Comparison of ENCODE assay signal across 1 cellular context in the genomic region with DNA sequence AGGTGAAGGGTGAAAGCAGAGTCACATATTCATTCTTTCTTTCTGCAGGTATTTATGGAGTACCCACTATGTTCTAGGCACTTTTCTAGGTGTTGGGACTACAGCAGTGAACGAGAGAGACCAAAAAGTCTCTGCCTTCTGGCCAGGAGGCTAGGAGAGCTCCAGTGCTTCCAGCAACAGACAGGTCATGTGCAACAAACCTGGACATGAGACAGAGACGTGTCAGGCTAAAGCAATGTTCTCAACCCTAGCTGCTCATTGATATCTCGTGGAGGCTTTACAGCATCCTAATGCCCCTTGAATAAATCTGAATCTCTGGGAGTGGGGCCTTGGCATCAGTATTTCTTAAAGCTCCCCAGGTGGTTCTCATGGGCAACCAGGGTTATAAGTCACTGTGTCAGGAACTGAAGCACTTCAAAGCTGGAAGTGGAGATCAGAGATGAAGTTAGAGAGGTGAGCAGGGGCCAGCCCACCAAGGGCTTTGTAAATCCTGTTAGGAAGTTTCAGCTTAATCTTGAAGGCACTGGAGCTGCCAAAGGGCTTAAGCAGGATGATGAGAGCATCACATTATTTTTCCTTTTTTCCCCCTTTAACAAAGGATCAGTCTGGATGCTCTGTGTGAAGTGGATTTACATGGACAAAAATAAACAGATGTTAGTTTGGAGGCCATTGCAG.
TF ChIP-seq lines count a peak whose summit lies in the region.

No MANE protein-coding gene starts in this region.

TF ChIP-seq in GM23338, 12 proteins besides CTCF, POLR2A, EP300 and RAD21 (continued from another document):
- TF ChIP-seq, protein P1, sequence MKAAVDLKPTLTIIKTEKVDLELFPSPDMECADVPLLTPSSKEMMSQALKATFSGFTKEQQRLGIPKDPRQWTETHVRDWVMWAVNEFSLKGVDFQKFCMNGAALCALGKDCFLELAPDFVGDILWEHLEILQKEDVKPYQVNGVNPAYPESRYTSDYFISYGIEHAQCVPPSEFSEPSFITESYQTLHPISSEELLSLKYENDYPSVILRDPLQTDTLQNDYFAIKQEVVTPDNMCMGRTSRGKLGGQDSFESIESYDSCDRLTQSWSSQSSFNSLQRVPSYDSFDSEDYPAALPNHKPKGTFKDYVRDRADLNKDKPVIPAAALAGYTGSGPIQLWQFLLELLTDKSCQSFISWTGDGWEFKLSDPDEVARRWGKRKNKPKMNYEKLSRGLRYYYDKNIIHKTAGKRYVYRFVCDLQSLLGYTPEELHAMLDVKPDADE (IDR thresholded peaks at IDR 0.05), result no peak
- TF ChIP-seq, protein P2, sequence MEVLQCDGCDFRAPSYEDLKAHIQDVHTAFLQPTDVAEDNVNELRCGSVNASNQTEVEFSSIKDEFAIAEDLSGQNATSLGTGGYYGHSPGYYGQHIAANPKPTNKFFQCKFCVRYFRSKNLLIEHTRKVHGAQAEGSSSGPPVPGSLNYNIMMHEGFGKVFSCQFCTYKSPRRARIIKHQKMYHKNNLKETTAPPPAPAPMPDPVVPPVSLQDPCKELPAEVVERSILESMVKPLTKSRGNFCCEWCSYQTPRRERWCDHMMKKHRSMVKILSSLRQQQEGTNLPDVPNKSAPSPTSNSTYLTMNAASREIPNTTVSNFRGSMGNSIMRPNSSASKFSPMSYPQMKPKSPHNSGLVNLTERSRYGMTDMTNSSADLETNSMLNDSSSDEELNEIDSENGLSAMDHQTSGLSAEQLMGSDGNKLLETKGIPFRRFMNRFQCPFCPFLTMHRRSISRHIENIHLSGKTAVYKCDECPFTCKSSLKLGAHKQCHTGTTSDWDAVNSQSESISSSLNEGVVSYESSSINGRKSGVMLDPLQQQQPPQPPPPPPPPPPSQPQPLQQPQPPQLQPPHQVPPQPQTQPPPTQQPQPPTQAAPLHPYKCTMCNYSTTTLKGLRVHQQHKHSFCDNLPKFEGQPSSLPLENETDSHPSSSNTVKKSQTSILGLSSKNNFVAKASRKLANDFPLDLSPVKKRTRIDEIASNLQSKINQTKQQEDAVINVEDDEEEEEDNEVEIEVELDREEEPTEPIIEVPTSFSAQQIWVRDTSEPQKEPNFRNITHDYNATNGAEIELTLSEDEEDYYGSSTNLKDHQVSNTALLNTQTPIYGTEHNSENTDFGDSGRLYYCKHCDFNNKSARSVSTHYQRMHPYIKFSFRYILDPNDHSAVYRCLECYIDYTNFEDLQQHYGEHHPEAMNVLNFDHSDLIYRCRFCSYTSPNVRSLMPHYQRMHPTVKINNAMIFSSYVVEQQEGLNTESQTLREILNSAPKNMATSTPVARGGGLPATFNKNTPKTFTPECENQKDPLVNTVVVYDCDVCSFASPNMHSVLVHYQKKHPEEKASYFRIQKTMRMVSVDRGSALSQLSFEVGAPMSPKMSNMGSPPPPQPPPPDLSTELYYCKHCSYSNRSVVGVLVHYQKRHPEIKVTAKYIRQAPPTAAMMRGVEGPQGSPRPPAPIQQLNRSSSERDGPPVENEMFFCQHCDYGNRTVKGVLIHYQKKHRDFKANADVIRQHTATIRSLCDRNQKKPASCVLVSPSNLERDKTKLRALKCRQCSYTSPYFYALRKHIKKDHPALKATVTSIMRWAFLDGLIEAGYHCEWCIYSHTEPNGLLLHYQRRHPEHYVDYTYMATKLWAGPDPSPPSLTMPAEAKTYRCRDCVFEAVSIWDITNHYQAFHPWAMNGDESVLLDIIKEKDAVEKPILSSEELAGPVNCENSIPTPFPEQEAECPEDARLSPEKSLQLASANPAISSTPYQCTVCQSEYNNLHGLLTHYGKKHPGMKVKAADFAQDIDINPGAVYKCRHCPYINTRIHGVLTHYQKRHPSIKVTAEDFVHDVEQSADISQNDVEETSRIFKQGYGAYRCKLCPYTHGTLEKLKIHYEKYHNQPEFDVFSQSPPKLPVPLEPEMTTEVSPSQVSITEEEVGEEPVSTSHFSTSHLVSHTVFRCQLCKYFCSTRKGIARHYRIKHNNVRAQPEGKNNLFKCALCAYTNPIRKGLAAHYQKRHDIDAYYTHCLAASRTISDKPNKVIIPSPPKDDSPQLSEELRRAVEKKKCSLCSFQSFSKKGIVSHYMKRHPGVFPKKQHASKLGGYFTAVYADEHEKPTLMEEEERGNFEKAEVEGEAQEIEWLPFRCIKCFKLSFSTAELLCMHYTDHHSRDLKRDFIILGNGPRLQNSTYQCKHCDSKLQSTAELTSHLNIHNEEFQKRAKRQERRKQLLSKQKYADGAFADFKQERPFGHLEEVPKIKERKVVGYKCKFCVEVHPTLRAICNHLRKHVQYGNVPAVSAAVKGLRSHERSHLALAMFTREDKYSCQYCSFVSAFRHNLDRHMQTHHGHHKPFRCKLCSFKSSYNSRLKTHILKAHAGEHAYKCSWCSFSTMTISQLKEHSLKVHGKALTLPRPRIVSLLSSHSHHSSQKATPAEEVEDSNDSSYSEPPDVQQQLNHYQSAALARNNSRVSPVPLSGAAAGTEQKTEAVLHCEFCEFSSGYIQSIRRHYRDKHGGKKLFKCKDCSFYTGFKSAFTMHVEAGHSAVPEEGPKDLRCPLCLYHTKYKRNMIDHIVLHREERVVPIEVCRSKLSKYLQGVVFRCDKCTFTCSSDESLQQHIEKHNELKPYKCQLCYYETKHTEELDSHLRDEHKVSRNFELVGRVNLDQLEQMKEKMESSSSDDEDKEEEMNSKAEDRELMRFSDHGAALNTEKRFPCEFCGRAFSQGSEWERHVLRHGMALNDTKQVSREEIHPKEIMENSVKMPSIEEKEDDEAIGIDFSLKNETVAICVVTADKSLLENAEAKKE (CRISPR knock-in tag; IDR thresholded peaks at IDR 0.05), result no peak
- no peak for TF ChIP-seq JUNB (IDR thresholded peaks at IDR 0.05; ENCODE audit: unreplicated experiment)
- TF ChIP-seq STAT1 (IDR thresholded peaks at IDR 0.05; ENCODE audit: unreplicated experiment), result no peak
